ENCODE assay signal across 14 cellular contexts in the genomic region with DNA sequence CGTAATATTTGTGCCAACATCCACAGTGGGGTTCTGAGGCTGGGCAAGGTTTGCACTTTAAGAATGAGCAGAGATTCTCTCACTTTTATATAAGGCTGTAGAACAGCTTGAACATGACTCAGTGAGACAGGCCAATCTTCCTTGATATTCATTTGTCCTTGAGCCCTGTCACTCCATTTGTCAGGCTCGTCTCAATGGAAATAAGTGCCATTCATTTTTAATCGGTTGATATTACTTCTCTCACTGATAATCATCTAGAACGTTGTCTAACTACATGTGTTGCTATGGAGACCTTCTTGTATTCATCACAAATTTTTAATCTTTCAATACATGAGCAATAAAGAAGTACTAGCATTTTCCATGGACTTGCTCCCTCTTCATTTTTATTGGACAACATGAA.
A peak's percentile ranks its signal among the peaks of the same experiment; 100 is the strongest.
DNase-seq lines count a peak whose midpoint lies in the region; ATAC-seq and TF ChIP-seq lines count a peak whose summit lies in the region.
"Had no signal": no experiment of that assay in that cellular context is flagged by ENCODE, and none has a peak within 500 bp of the region (broad histone marks: within the 10 kb centered on the region; RNA-seq: fewer than 3 reads in every experiment).

No MANE protein-coding gene starts in this region.

- peaks cover 14% of the 10 kb centered on the region for H3K4me1 Mint-ChIP-seq in mesothelial cell of epicardium
- H3K4me1 Mint-ChIP-seq: CD4-positive, alpha-beta memory T cell had no signal

- H3K9ac ChIP-seq in PC-3 (ENCODE audit: low read length): no peak overlapping the region

- CTCF ChIA-PET in PC-3 (lab: Charles Lee): no interaction called here

- no peaks in the 10 kb centered on the region for H3K79me2 ChIP-seq in PC-3 (ENCODE audit: low read length)

- H3K4me3 Mint-ChIP-seq in mesothelial cell of epicardium: no peak overlapping the region
- H3K4me3 Mint-ChIP-seq: CD4-positive, alpha-beta memory T cell had no signal

- H3K27me3 ChIP-seq in PC-3 (ENCODE audit: low read length): no peaks in the 10 kb centered on the region

- H3K27me3 Mint-ChIP-seq in mesothelial cell of epicardium (ENCODE audit: low read depth): no peaks in the 10 kb centered on the region
- H3K27me3 Mint-ChIP-seq: CD4-positive, alpha-beta memory T cell had no signal

- H3K9me2 ChIP-seq in PC-3 (replicated peaks; ENCODE audit: low read length): no peaks in the 10 kb centered on the region

- H3K9me3 ChIP-seq in PC-3 (ENCODE audit: low read length): no peaks in the 10 kb centered on the region

- no peaks in the 10 kb centered on the region for H3K36me3 ChIP-seq in PC-3 (ENCODE audit: low read depth, low read length)

- ATAC-seq in PC-3 (no peak), HG03196 (IDR thresholded peaks at IDR 0.05; ENCODE audit: unreplicated experiment) (no peak)

- H3K4me1 ChIP-seq in PC-3 (ENCODE audit: insufficient read depth, low read length): no peaks in the 10 kb centered on the region

- peak; percentile 1 for DNase-seq in PC-3
- no peak for DNase-seq in mesothelial cell of epicardium (ENCODE audit: low spot score in 2 of 2, unreplicated experiment in 2 of 2)
- DNase-seq in pons (ENCODE audit: low spot score): peak; percentile 6
- DNase-seq in NCI-H2227 treated with DMSO at 0.1 percent for 48 hours (lab: John Stamatoyannopoulos, UW): no peak
- no peak for DNase-seq in GOT3 (lab: John Stamatoyannopoulos, UW)
- DNase-seq: C1 segment of cervical spinal cord; Calu3; CD4-positive, alpha-beta memory T cell; COR-L47; DMS53; DMS79 treated with DMSO at 0.1 percent for 48 hours; H7; HCEC 1CT had no signal

- no TSS peak for BruUV-seq in PC-3 (replicated peaks; lab: Mats Ljungman, UMichigan)

- H3F3A ChIP-seq in PC-3 (ENCODE audit: low read length, unreplicated experiment): no peaks in the 10 kb centered on the region

- H3K4me2 ChIP-seq in PC-3 (ENCODE audit: low read length): no peak overlapping the region

- POLR2A ChIA-PET in PC-3 (lab: Charles Lee; ENCODE audit: unreplicated experiment): no interaction called here

- H3K36me3 Mint-ChIP-seq in mesothelial cell of epicardium: no peaks in the 10 kb centered on the region
- H3K36me3 Mint-ChIP-seq: CD4-positive, alpha-beta memory T cell had no signal

- intact Hi-C loops in PC-3 (cut with micrococcal nuclease): loop anchor here (5.0 to 10.0 kb wide), 4 partner anchors 184 to 572 kb away; no protein-coding TSS in a partner anchor

- TF ChIP-seq CTCF in PC-3 (conservative IDR thresholded peaks at IDR 0.05; ENCODE audit: low read depth, low read length): no peak
- TF ChIP-seq CTCF in mesothelial cell of epicardium (IDR thresholded peaks at IDR 0.05; ENCODE audit: unreplicated experiment): no peak

- no peaks in the 10 kb centered on the region for H4K20me1 ChIP-seq in PC-3 (ENCODE audit: low read length)

- H2AFZ ChIP-seq in PC-3 (ENCODE audit: low read length): no peak overlapping the region

- H3K4me3 ChIP-seq in PC-3 (ENCODE audit: low read length): no peak overlapping the region

- no peak overlapping the region for H3K27ac ChIP-seq in PC-3 (ENCODE audit: low read length)

- H3K9me3 Mint-ChIP-seq in mesothelial cell of epicardium: peaks cover 11% of the 10 kb centered on the region

- H3K27ac Mint-ChIP-seq in mesothelial cell of epicardium: peak overlapping the region; percentile 25
- H3K27ac Mint-ChIP-seq: CD4-positive, alpha-beta memory T cell had no signal

Comparison
In these comparisons a context has a peak if more than half of its experiments do, and no peak if none do; other contexts are left out.
1. DNase-seq: peak in PC-3 (single experiment) and pons (single experiment); none in mesothelial cell of epicardium (0 of 2), NCI-H2227 treated with DMSO at 0.1 percent for 48 hours (single experiment) and GOT3 (single experiment).